ENCODE assay signal across 8 cellular contexts in the genomic region with DNA sequence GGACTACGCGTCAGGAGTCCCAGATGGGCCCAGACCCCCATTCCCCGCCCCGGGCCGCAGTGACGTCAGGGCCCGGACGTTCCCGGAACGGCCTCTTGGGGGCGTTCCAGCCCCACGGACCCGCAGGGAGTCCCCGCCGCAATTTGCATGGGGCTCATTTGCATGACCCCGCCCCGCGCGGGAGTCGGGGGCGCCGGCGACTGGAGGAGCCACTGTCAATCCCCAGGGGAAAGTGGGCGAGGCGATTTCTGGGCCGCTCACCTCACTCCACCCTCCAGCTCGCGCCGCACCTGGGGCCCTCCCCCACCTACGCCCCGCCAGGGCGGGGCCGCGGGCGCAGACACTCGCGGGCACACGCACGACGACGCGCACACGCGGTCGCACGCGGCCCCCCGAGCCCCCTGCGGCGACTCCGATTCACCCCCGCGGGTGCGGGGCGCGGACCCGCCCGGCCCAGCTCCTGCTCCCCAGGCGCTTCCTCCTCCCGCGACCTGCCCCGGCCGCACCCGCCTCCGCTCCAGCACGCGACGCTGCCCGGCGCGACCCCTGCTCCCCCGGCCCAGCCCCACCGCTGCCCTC. TPM values are rescaled to one million over a fixed set of nuclear protein-coding genes. Genes with fewer than 3 reads are reported as not detected.
DNase-seq lines count a peak whose midpoint lies in the region; ATAC-seq and TF ChIP-seq lines count a peak whose summit lies in the region.

No MANE protein-coding gene starts in this region.

- peaks cover 15% of the 10 kb centered on the region for H3K4me1 ChIP-seq in mucosa of descending colon (ENCODE audit: low read depth)

- intact Hi-C loops in mucosa of descending colon (cut with DNase I, micrococcal nuclease), result no loop called here

- no peaks in the 10 kb centered on the region for H3K9me3 ChIP-seq in mucosa of descending colon

- peak; percentile 75 for ATAC-seq in GM18868 (IDR thresholded peaks at IDR 0.05; ENCODE audit: unreplicated experiment)
- peak; percentile 82 for ATAC-seq in HG03108 (IDR thresholded peaks at IDR 0.05; ENCODE audit: unreplicated experiment)
- ATAC-seq in mucosa of descending colon, result peak; percentile 93

- H3K4me3 ChIP-seq in mucosa of descending colon, result no peak overlapping the region

- no peaks in the 10 kb centered on the region for H3K36me3 ChIP-seq in mucosa of descending colon (ENCODE audit: low read depth)

- peak; percentile 83 to 94 for DNase-seq in NCI-H524 (lab: John Stamatoyannopoulos, UW)
- peak; percentile 76 to 86 (median 81) for DNase-seq in activated CD8-positive, alpha-beta memory T cell treated with anti-CD3 and anti-CD28 coated beads for 48 hours (ENCODE audit: low read depth in 2 of 3, low spot score in 2 of 3)
- DNase-seq in endothelial cell (ENCODE audit: low spot score), result peak; percentile 93
- DNase-seq in mucosa of descending colon, result peak; percentile 87 to 93 (median 92)
- DNase-seq in stimulated activated CD8-positive, alpha-beta memory T cell treated with anti-CD3 and anti-CD28 coated beads, Interleukin-4, amount 100 ng/mL, for 4 hours (ENCODE audit: low read depth in 2 of 2, low spot score in 1 of 2), result peak; percentile 77 to 89

- H3K27me3 Mint-ChIP-seq in endothelial cell (ENCODE audit: unreplicated experiment), result peaks cover 17% of the 10 kb centered on the region

- no peak overlapping the region for H3K4me3 Mint-ChIP-seq in endothelial cell (ENCODE audit: unreplicated experiment)

- no peak overlapping the region for H3K27ac Mint-ChIP-seq in endothelial cell (ENCODE audit: unreplicated experiment)

- H3K27ac ChIP-seq in 22Rv1, result no peak overlapping the region

- no peaks in the 10 kb centered on the region for H3K9me3 Mint-ChIP-seq in endothelial cell (ENCODE audit: unreplicated experiment)

- H3K36me3 Mint-ChIP-seq in endothelial cell (ENCODE audit: low read depth, unreplicated experiment), result peaks cover 6% of the 10 kb centered on the region

- peaks cover 8% of the 10 kb centered on the region for H3K4me1 Mint-ChIP-seq in endothelial cell (ENCODE audit: unreplicated experiment)

- TF ChIP-seq CTCF in 22Rv1 (IDR thresholded peaks at IDR 0.05) (peak; percentile 89), endothelial cell (IDR thresholded peaks at IDR 0.05; ENCODE audit: unreplicated experiment) (peak; percentile 81), mucosa of descending colon (IDR thresholded peaks at IDR 0.05) (peak; percentile 83)

RNA-seq across cellular contexts. Expression of gene AGRN, which starts 13.2 kb away (rescaled TPM):
- total RNA-seq in endothelial cell (ENCODE audit: unreplicated experiment), result 374 TPM
- total RNA-seq in mucosa of descending colon, result 10 to 100 TPM; 32.0 to 54.4 (median 40.6) TPM

RNA-seq across cellular contexts. Expression of gene ISG15, which starts 19.8 kb away (rescaled TPM):
- total RNA-seq in endothelial cell (ENCODE audit: unreplicated experiment) (33.3 TPM), mucosa of descending colon (10 to 100 TPM; 37.5 to 41.7 (median 38.7) TPM)

RNA-seq across cellular contexts. Expression of gene HES4, which starts 33.2 kb away (rescaled TPM):
- 144 TPM for total RNA-seq in endothelial cell (ENCODE audit: unreplicated experiment)
- 10 to 100 TPM; 10.3 to 22.7 (median 21.1) TPM for total RNA-seq in mucosa of descending colon

RNA-seq across cellular contexts. Expression of gene RNF223, which starts 41.0 kb away (rescaled TPM):
- total RNA-seq in endothelial cell (ENCODE audit: unreplicated experiment), result not detected
- 1 to 10 TPM; 1.3 to 7.5 (median 2.1) TPM for total RNA-seq in mucosa of descending colon

RNA-seq across cellular contexts. Expression of gene PERM1, which starts 51.2 kb away (rescaled TPM):
- total RNA-seq in endothelial cell (ENCODE audit: unreplicated experiment) (not detected), mucosa of descending colon (under 1 TPM in 1 of 3 donors, not detected in 2; 0.24 TPM)
